10 cellular contexts compared by ENCODE assay signal in the genomic region with DNA sequence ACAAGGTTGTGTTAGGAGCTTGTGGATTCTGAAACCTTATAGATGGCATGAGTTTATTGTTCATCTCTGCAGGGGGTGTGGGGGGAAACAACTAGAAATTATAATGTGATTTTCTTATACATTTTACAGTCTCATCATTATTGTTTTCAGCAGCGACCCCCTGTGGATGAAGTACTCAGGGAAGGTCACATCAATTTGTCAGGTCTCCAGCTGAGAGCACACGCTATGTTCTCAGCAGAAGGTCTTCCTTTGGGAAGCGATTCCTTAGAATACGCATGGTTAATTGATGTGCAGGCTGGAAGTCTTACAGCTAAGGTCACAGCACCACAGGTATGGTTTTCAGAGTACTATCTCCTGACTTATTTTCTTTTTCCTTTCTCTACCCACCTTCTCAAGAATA.
DNase-seq lines count a peak whose midpoint lies in the region; ATAC-seq and TF ChIP-seq lines count a peak whose summit lies in the region.
"Had no signal": no experiment of that assay in that cellular context is flagged by ENCODE, and none has a peak within 500 bp of the region (broad histone marks: within the 10 kb centered on the region; RNA-seq: fewer than 3 reads in every experiment).

No MANE protein-coding gene starts in this region.

- H3K4me3 ChIP-seq in endodermal cell (ENCODE audit: low read length): no peak overlapping the region
- no peak overlapping the region for H3K4me3 ChIP-seq in upper lobe of right lung

- peaks cover 10% of the 10 kb centered on the region for H3K36me3 Mint-ChIP-seq in endodermal cell (ENCODE audit: low read depth)
- H3K36me3 Mint-ChIP-seq in activated T-helper 17 cell treated with anti-CD3 and anti-CD28 coated beads, Interleukin-2, amount 50 U/mL, for 72 hours (ENCODE audit: low read depth): peaks cover 75% of the 10 kb centered on the region

- no peak overlapping the region for H3K9ac ChIP-seq in endodermal cell (ENCODE audit: extremely low read depth, low read length, poor library complexity, severe bottlenecking)

- H3K4me3 Mint-ChIP-seq in endodermal cell: no peak overlapping the region
- H3K4me3 Mint-ChIP-seq in activated T-helper 17 cell treated with anti-CD3 and anti-CD28 coated beads, Interleukin-2, amount 50 U/mL, for 72 hours: no peak overlapping the region

- no peak overlapping the region for H3K27ac ChIP-seq in endodermal cell (ENCODE audit: low read depth, low read length)
- no peak overlapping the region for H3K27ac ChIP-seq in upper lobe of right lung

- intact Hi-C loops in upper lobe of right lung (cut with DNase I): no loop called here

- no peaks in the 10 kb centered on the region for H3K27me3 ChIP-seq in endodermal cell (ENCODE audit: control insufficient read depth, insufficient read depth, low read length, poor library complexity, severe bottlenecking)
- H3K27me3 ChIP-seq in upper lobe of right lung: no peaks in the 10 kb centered on the region

- WGBS in endodermal cell (ENCODE audit: insufficient coverage in 1 of 2, insufficient read length in 1 of 2), 2 experiments: 53 to 56% methylated on average over 4 of the region's 4 CpGs

- no peaks in the 10 kb centered on the region for H3K27me3 Mint-ChIP-seq in endodermal cell (ENCODE audit: insufficient read depth)
- H3K27me3 Mint-ChIP-seq in activated T-helper 17 cell treated with anti-CD3 and anti-CD28 coated beads, Interleukin-2, amount 50 U/mL, for 72 hours: no peaks in the 10 kb centered on the region

- TF ChIP-seq CTCF in endodermal cell (conservative IDR thresholded peaks at IDR 0.05) (no peak), upper lobe of right lung (IDR thresholded peaks at IDR 0.05) (peak; percentile 12)

- H3K36me3 ChIP-seq in endodermal cell (ENCODE audit: control insufficient read depth, insufficient read depth, low read length) (peaks cover 28% of the 10 kb centered on the region), upper lobe of right lung (peaks cover 74% of the 10 kb centered on the region)

- ATAC-seq in upper lobe of right lung: no peak
- no peak for ATAC-seq in activated T-helper 17 cell treated with anti-CD3 and anti-CD28 coated beads, Interleukin-2, amount 50 U/mL, for 72 hours (replicated peaks)
- ATAC-seq: right cardiac atrium had no signal

- peak; percentile 5 for DNase-seq in stimulated activated CD4-positive, alpha-beta T cell treated with anti-CD3 and anti-CD28 coated beads, Interleukin-4, amount 100 ng/mL, for 24 hours
- DNase-seq in stimulated activated CD4-positive, alpha-beta T cell treated with anti-CD3 and anti-CD28 coated beads, Interleukin-12 subunit alpha, Interleukin-12 subunit beta, amount 100 ng/mL, for 4 hours: no peak
- DNase-seq in NCI-H460 (ENCODE audit: extremely low read depth, low read depth): peak; percentile 7
- peak; percentile 52 for DNase-seq in endodermal cell
- no peak for DNase-seq in upper lobe of right lung
- no peak for DNase-seq in DMS153 (lab: John Stamatoyannopoulos, UW)
- no peak for DNase-seq in ecto neural progenitor cell (ENCODE audit: low spot score)
- DNase-seq: hippocampal formation had no signal

- H3K9me3 Mint-ChIP-seq in endodermal cell: no peaks in the 10 kb centered on the region
- no peaks in the 10 kb centered on the region for H3K9me3 Mint-ChIP-seq in activated T-helper 17 cell treated with anti-CD3 and anti-CD28 coated beads, Interleukin-2, amount 50 U/mL, for 72 hours

- H3K4me1 Mint-ChIP-seq in endodermal cell: peaks cover 13% of the 10 kb centered on the region
- H3K4me1 Mint-ChIP-seq in activated T-helper 17 cell treated with anti-CD3 and anti-CD28 coated beads, Interleukin-2, amount 50 U/mL, for 72 hours: no peaks in the 10 kb centered on the region

- H3K27ac Mint-ChIP-seq in endodermal cell: no peak overlapping the region
- no peak overlapping the region for H3K27ac Mint-ChIP-seq in activated T-helper 17 cell treated with anti-CD3 and anti-CD28 coated beads, Interleukin-2, amount 50 U/mL, for 72 hours

- peaks cover 4% of the 10 kb centered on the region for H3K4me1 ChIP-seq in endodermal cell (ENCODE audit: control insufficient read depth, insufficient read depth, low read length)
- H3K4me1 ChIP-seq in upper lobe of right lung: no peaks in the 10 kb centered on the region

- no peaks in the 10 kb centered on the region for H3K9me3 ChIP-seq in endodermal cell (ENCODE audit: control insufficient read depth, low read length)
- H3K9me3 ChIP-seq in upper lobe of right lung: no peaks in the 10 kb centered on the region

Comparison
In these comparisons a context has a peak if more than half of its experiments do, and no peak if none do; other contexts are left out.
1. DNase-seq: peak in stimulated activated CD4-positive, alpha-beta T cell treated with anti-CD3 and anti-CD28 coated beads, Interleukin-4, amount 100 ng/mL, for 24 hours (single experiment), NCI-H460 (single experiment) and endodermal cell (single experiment); none in stimulated activated CD4-positive, alpha-beta T cell treated with anti-CD3 and anti-CD28 coated beads, Interleukin-12 subunit alpha, Interleukin-12 subunit beta, amount 100 ng/mL, for 4 hours (single experiment), upper lobe of right lung (single experiment), DMS153 (single experiment) and ecto neural progenitor cell (single experiment).